18 cellular contexts compared by ENCODE assay signal in the genomic region with DNA sequence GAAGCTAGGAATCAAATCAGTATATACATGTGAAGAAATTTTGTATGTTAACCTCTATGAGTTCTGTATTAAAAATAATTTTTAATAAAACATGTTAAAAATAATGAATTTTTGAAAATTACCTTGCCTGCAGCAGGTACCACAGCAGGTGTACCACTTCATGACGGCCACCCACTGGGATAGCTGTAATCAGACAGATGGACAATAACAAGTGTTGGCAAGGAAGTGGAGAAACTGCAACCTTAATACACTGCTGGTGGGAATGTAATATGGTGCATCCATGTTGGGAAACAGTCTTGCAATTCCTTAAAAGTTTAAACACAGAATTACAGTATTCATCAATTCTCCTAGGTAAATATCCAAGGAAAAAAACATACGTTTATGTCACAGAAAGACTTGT.
DNase-seq lines count a peak whose midpoint lies in the region; ATAC-seq and TF ChIP-seq lines count a peak whose summit lies in the region.
"Had no signal": no experiment of that assay in that cellular context is flagged by ENCODE, and none has a peak within 500 bp of the region (broad histone marks: within the 10 kb centered on the region; RNA-seq: fewer than 3 reads in every experiment).

No MANE protein-coding gene starts in this region.

- H2AFZ ChIP-seq in neural progenitor cell (replicated peaks): no peak overlapping the region

- H3K27me3 Mint-ChIP-seq in Calu3 (ENCODE audit: unreplicated experiment): no peaks in the 10 kb centered on the region
- H3K27me3 Mint-ChIP-seq in neural progenitor cell (ENCODE audit: insufficient read depth, low read depth): peaks cover 2% of the 10 kb centered on the region

- no peaks in the 10 kb centered on the region for H3K79me2 ChIP-seq in neural progenitor cell (ENCODE audit: low read depth)

- no peak overlapping the region for H3K9ac ChIP-seq in neural progenitor cell
- H3K9ac ChIP-seq: BLaER1 had no signal

- H3K27me3 ChIP-seq in neural progenitor cell: no peaks in the 10 kb centered on the region
- H3K27me3 ChIP-seq: BE2C, BLaER1 had no signal

- no peaks in the 10 kb centered on the region for H3K4me1 ChIP-seq in neural progenitor cell
- H3K4me1 ChIP-seq: BE2C, BLaER1 had no signal

- peak overlapping the region; percentile 29 for H3K4me3 Mint-ChIP-seq in Calu3 (ENCODE audit: low read depth, unreplicated experiment)
- no peak overlapping the region for H3K4me3 Mint-ChIP-seq in neural progenitor cell
- H3K4me3 Mint-ChIP-seq: CD14-positive monocyte; CD4-positive, alpha-beta memory T cell; CD4-positive, CD25-positive, alpha-beta regulatory T cell; CD8-positive, alpha-beta memory T cell had no signal

- H3K4me3 ChIP-seq in neural progenitor cell: no peak overlapping the region
- H3K4me3 ChIP-seq: BLaER1, GM12878 had no signal

- intact Hi-C loops in Calu3 (cut with micrococcal nuclease; ENCODE audit: unreplicated experiment): no loop called here

- CTCF ChIA-PET in Calu3 (lab: Charles Lee): interaction anchor here (2.5 kb wide), 1 partner anchor 13 kb away, joined by 7 read pairs; no protein-coding TSS in a partner anchor

- no peak for ATAC-seq in GM18520 (IDR thresholded peaks at IDR 0.05; ENCODE audit: unreplicated experiment)
- ATAC-seq: GM12878 had no signal

- H3K27ac ChIP-seq in neural progenitor cell: no peak overlapping the region
- H3K27ac ChIP-seq: BLaER1 had no signal

- H3K27ac Mint-ChIP-seq in Calu3 (ENCODE audit: unreplicated experiment) (peak overlapping the region; percentile 88), neural progenitor cell (no peak overlapping the region)
- H3K27ac Mint-ChIP-seq: CD14-positive monocyte; CD4-positive, alpha-beta memory T cell; CD4-positive, CD25-positive, alpha-beta regulatory T cell; CD8-positive, alpha-beta memory T cell had no signal

- H3F3A ChIP-seq in neural progenitor cell (ENCODE audit: low read depth): no peaks in the 10 kb centered on the region

- no peaks in the 10 kb centered on the region for H4K20me1 ChIP-seq in neural progenitor cell (ENCODE audit: low read depth)
- H4K20me1 ChIP-seq: BLaER1 had no signal

- no peak overlapping the region for H3K4me2 ChIP-seq in neural progenitor cell
- H3K4me2 ChIP-seq: BLaER1 had no signal

- peaks cover 29% of the 10 kb centered on the region for H3K36me3 Mint-ChIP-seq in Calu3 (ENCODE audit: insufficient read depth, unreplicated experiment)
- peaks cover 2% of the 10 kb centered on the region for H3K36me3 Mint-ChIP-seq in neural progenitor cell
- H3K36me3 Mint-ChIP-seq: CD14-positive monocyte; CD4-positive, alpha-beta memory T cell; CD4-positive, CD25-positive, alpha-beta regulatory T cell; CD8-positive, alpha-beta memory T cell had no signal

- TF ChIP-seq CTCF in Calu3 (IDR thresholded peaks at IDR 0.05; ENCODE audit: unreplicated experiment): no peak
- no peak for TF ChIP-seq CTCF in neural progenitor cell (IDR thresholded peaks at IDR 0.05)

- peaks cover 4% of the 10 kb centered on the region for H3K9me3 Mint-ChIP-seq in Calu3 (ENCODE audit: low read depth, unreplicated experiment)
- peaks cover 5% of the 10 kb centered on the region for H3K9me3 Mint-ChIP-seq in neural progenitor cell
- H3K9me3 Mint-ChIP-seq: CD14-positive monocyte had no signal

- DNase-seq in Calu3 (no peak), G401 (ENCODE audit: low spot score) (peak; percentile 77), cerebellar cortex (ENCODE audit: low spot score) (peak; percentile 73), neural progenitor cell (ENCODE audit: low spot score) (no peak)
- DNase-seq in effector CD4-positive, alpha-beta T cell: no peak
- DNase-seq: 8988T; ACHN; BE2C; CD4-positive, alpha-beta memory T cell; CD4-positive, CD25-positive, alpha-beta regulatory T cell; CD8-positive, alpha-beta memory T cell; COR-L47; DMS79 treated with DMSO at 0.1 percent for 48 hours; GDM1 had no signal

- no peaks in the 10 kb centered on the region for H3K36me3 ChIP-seq in neural progenitor cell
- H3K36me3 ChIP-seq: BE2C, BLaER1 had no signal

- BruUV-seq in Calu3 (replicated peaks; lab: Mats Ljungman, UMichigan): no TSS peak

- H3K9me3 ChIP-seq in neural progenitor cell (ENCODE audit: low read depth): no peaks in the 10 kb centered on the region
- H3K9me3 ChIP-seq: BE2C, BLaER1 had no signal

- H3K4me1 Mint-ChIP-seq in Calu3 (ENCODE audit: low read depth, unreplicated experiment) (peaks cover 83% of the 10 kb centered on the region), neural progenitor cell (peaks cover 4% of the 10 kb centered on the region)
- H3K4me1 Mint-ChIP-seq: CD4-positive, alpha-beta memory T cell; CD8-positive, alpha-beta memory T cell had no signal

- in situ Hi-C loops in G401 (cut with HindIII; ENCODE audit: low sequenced_read_pairs): no loop called here

Comparison
In these comparisons a context has a peak if more than half of its experiments do, and no peak if none do; other contexts are left out.
1. DNase-seq: peak in G401 (single experiment) and cerebellar cortex (single experiment); none in Calu3 (single experiment), neural progenitor cell (single experiment) and effector CD4-positive, alpha-beta T cell (single experiment).